2 cellular contexts compared by ENCODE assay signal in genomic region chr4:1739358-1739757, GRCh38.
A peak's percentile ranks its signal among the peaks of the same experiment; 100 is the strongest.
TF ChIP-seq lines count a peak whose summit lies in the region.

No MANE protein-coding gene starts in this region.

TF ChIP-seq in HEK293, 187 proteins besides CTCF, POLR2A, EP300 and RAD21:
- TF ChIP-seq ZNF138 (tag by site-specific recombination; IDR thresholded peaks at IDR 0.05; ENCODE audit: borderline replicate concordance) (no peak), SCRT2 (tag by site-specific recombination; IDR thresholded peaks at IDR 0.05) (peak; percentile 45; the same call in 1 of the 2 replicates)

TF ChIP-seq in H1, 55 proteins besides CTCF, POLR2A, EP300 and RAD21:
- no peak for TF ChIP-seq SIRT6 (IDR thresholded peaks at IDR 0.05; ENCODE audit: low read length)
- TF ChIP-seq KDM1A (IDR thresholded peaks at IDR 0.05; ENCODE audit: borderline replicate concordance, low read length) = no peak
- no peak for TF ChIP-seq TAF7 (optimal IDR thresholded peaks at IDR 0.05; ENCODE audit: borderline replicate concordance, low read depth, low read length)
- no peak for TF ChIP-seq SIN3A (conservative IDR thresholded peaks at IDR 0.05 in 1 of 2, IDR thresholded peaks at IDR 0.05 in 1 of 2; ENCODE audit: low read depth in 1 of 2, low read length in 2 of 2)
- no peak for TF ChIP-seq MAX (IDR thresholded peaks at IDR 0.05)
- TF ChIP-seq POLR2AphosphoS5 (IDR thresholded peaks at IDR 0.05; ENCODE audit: low read depth, low read length) = no peak
- no peak for TF ChIP-seq JUND (IDR thresholded peaks at IDR 0.05; ENCODE audit: low read length)
- TF ChIP-seq CEBPB (IDR thresholded peaks at IDR 0.05; ENCODE audit: low read depth, low read length) = no peak
- TF ChIP-seq, protein P1, sequence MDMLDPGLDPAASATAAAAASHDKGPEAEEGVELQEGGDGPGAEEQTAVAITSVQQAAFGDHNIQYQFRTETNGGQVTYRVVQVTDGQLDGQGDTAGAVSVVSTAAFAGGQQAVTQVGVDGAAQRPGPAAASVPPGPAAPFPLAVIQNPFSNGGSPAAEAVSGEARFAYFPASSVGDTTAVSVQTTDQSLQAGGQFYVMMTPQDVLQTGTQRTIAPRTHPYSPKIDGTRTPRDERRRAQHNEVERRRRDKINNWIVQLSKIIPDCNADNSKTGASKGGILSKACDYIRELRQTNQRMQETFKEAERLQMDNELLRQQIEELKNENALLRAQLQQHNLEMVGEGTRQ (IDR thresholded peaks at IDR 0.05; ENCODE audit: low read length) = no peak
- no peak for TF ChIP-seq GTF2F1 (IDR thresholded peaks at IDR 0.05; ENCODE audit: borderline replicate concordance, low read depth, low read length)
- no peak for TF ChIP-seq JUN (IDR thresholded peaks at IDR 0.05; ENCODE audit: low read depth, low read length)
- TF ChIP-seq RFX5 (IDR thresholded peaks at IDR 0.05; ENCODE audit: borderline replicate concordance, low read depth, low read length) = no peak
- no peak for TF ChIP-seq YY1 (IDR thresholded peaks at IDR 0.05; ENCODE audit: low read depth, low read length)
- TF ChIP-seq CHD7 (IDR thresholded peaks at IDR 0.05; ENCODE audit: insufficient replicate concordance, low read length) = no peak
- TF ChIP-seq EGR1 (IDR thresholded peaks at IDR 0.05; ENCODE audit: borderline replicate concordance, low read depth, low read length) = no peak
- TF ChIP-seq, protein P2, sequence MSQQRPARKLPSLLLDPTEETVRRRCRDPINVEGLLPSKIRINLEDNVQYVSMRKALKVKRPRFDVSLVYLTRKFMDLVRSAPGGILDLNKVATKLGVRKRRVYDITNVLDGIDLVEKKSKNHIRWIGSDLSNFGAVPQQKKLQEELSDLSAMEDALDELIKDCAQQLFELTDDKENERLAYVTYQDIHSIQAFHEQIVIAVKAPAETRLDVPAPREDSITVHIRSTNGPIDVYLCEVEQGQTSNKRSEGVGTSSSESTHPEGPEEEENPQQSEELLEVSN (IDR thresholded peaks at IDR 0.05) = no peak
- TF ChIP-seq, protein P3, sequence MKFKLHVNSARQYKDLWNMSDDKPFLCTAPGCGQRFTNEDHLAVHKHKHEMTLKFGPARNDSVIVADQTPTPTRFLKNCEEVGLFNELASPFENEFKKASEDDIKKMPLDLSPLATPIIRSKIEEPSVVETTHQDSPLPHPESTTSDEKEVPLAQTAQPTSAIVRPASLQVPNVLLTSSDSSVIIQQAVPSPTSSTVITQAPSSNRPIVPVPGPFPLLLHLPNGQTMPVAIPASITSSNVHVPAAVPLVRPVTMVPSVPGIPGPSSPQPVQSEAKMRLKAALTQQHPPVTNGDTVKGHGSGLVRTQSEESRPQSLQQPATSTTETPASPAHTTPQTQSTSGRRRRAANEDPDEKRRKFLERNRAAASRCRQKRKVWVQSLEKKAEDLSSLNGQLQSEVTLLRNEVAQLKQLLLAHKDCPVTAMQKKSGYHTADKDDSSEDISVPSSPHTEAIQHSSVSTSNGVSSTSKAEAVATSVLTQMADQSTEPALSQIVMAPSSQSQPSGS (IDR thresholded peaks at IDR 0.05; ENCODE audit: low read length) = no peak
- TF ChIP-seq CBX5 (IDR thresholded peaks at IDR 0.05; ENCODE audit: low read depth, low read length) = no peak
- no peak for TF ChIP-seq SIX5 (IDR thresholded peaks at IDR 0.05; ENCODE audit: low read depth, low read length)
- no peak for TF ChIP-seq SRF (IDR thresholded peaks at IDR 0.05; ENCODE audit: low read depth, low read length)
